ENCODE assay signal across 8 cellular contexts in the genomic region with DNA sequence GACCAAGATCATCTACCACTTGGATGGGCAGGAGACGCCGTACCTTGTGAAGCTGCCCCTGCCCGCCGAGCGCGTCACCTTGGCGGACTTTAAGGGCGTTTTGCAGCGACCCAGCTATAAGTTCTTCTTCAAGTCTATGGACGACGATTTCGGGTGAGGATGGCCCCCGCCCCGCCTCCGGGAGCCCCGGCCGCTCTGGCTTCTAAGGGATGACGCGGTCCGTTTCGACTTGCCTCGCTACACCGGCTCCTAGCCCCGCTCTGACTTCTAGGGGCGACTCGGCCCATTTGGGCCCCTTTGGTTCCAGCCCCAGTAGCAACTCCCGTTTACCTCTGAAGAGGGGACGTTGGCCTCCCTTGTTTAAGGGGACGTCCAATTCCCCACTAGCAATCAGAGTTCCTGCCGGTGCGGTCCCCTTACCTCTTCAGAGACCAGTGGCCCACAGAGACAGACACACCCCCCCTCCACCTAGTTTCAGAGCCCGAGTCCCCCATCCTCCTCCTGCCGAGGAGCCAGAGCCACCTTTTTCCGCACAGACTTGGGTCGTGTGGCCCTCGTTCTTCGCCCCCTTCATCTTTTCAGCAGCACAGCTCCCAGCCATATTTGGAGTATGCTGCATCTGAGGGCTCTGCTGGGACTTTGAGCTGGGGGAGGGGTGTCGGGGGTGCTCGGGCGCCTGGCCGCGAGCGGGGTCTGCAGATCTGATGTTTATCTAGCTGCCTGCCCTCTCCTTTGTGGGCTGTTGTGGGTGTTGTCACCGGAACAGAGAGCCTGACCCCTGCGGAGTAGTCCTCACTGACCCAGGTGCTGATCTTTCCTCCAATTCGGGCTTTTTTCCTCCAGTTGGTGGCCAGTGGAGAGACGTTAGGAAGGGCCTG. TPM values are rescaled to one million over a fixed set of nuclear protein-coding genes. Genes with fewer than 3 reads are reported as not detected.
A peak's percentile ranks its signal among the peaks of the same experiment; 100 is the strongest.
DNase-seq lines count a peak whose midpoint lies in the region; ATAC-seq and TF ChIP-seq lines count a peak whose summit lies in the region.

No MANE protein-coding gene starts in this region.

- no peaks in the 10 kb centered on the region for H3K36me3 Mint-ChIP-seq in naive thymus-derived CD8-positive, alpha-beta T cell
- H3K36me3 Mint-ChIP-seq in type B pancreatic cell: no peaks in the 10 kb centered on the region

- H3K9me3 ChIP-seq in esophagus muscularis mucosa: no peaks in the 10 kb centered on the region

- peak; percentile 67 to 68 for ATAC-seq in naive thymus-derived CD8-positive, alpha-beta T cell

- H3K9me3 Mint-ChIP-seq in naive thymus-derived CD8-positive, alpha-beta T cell: no peaks in the 10 kb centered on the region
- no peaks in the 10 kb centered on the region for H3K9me3 Mint-ChIP-seq in type B pancreatic cell

- H3K27me3 ChIP-seq in H7 (ENCODE audit: control insufficient read depth, insufficient read depth, low read length) (no peaks in the 10 kb centered on the region), esophagus muscularis mucosa (no peaks in the 10 kb centered on the region)

- WGBS in esophagus muscularis mucosa: 0% methylated on average over 32 of the region's 47 CpGs

- H3K4me3 ChIP-seq in GM12864 (ENCODE audit: low read depth, low read length) (peak overlapping the region; percentile 96), H7 (ENCODE audit: insufficient read depth, low read depth, low read length) (peak overlapping the region; percentile 97), NB4 (ENCODE audit: low read depth, low read length) (peak overlapping the region; percentile 85), esophagus muscularis mucosa (peak overlapping the region; percentile 70 to 98 (median 96))

- peaks cover 20 to 40% (median 38%) of the 10 kb centered on the region in 4 donors for H3K4me1 Mint-ChIP-seq in naive thymus-derived CD8-positive, alpha-beta T cell
- H3K4me1 Mint-ChIP-seq in type B pancreatic cell (ENCODE audit: unreplicated experiment): peaks cover 26% of the 10 kb centered on the region

- no peaks in the 10 kb centered on the region for H3K36me3 ChIP-seq in H7 (replicated peaks; ENCODE audit: control insufficient read depth, insufficient read depth, low read length)
- no peaks in the 10 kb centered on the region for H3K36me3 ChIP-seq in esophagus muscularis mucosa

- POLR2A ChIA-PET in naive thymus-derived CD8-positive, alpha-beta T cell (lab: Charles Lee): interaction anchor here (1.2 to 1.8 kb wide), 2 partner anchors 21 to 30 kb away, joined by 4 to 18 read pairs; a partner anchor contains a TSS

- peak overlapping the region; percentile 84 to 99 (median 96) for H3K4me3 Mint-ChIP-seq in naive thymus-derived CD8-positive, alpha-beta T cell
- peak overlapping the region; percentile 98 for H3K4me3 Mint-ChIP-seq in type B pancreatic cell

- peak overlapping the region; percentile 89 to 96 (median 95) for H3K27ac ChIP-seq in esophagus muscularis mucosa (replicated peaks in 1 of 4)

- TF ChIP-seq EP300 in esophagus muscularis mucosa (IDR thresholded peaks at IDR 0.05): no peak

- H3K4me1 ChIP-seq in esophagus muscularis mucosa: peaks cover 57 to 63% (median 62%) of the 10 kb centered on the region in 4 donors

- no peak for DNase-seq in GM12864 (ENCODE audit: low read depth)
- DNase-seq in H7: peak; percentile 80
- DNase-seq in NB4 (ENCODE audit: low read depth): peak; percentile 41
- DNase-seq in activated T-cell treated with anti-CD3 and anti-CD28 coated beads for 1 hour (ENCODE audit: low read depth): peak; percentile 24
- DNase-seq in esophagus muscularis mucosa (ENCODE audit: extremely low spot score): no peak
- peak in 9 of 10 donors; percentile 25 to 70 (median 39) for DNase-seq in naive thymus-derived CD8-positive, alpha-beta T cell
- no peak for DNase-seq in type B pancreatic cell (ENCODE audit: extremely low spot score, unreplicated experiment)
- DNase-seq in NCI-H187 treated with DMSO at 0.1 percent for 48 hours (lab: John Stamatoyannopoulos, UW): no peak

- peak overlapping the region; percentile 67 to 95 (median 88) for H3K27ac Mint-ChIP-seq in naive thymus-derived CD8-positive, alpha-beta T cell
- H3K27ac Mint-ChIP-seq in type B pancreatic cell: peak overlapping the region; percentile 88

- no peak for TF ChIP-seq POLR2A in NB4 (IDR thresholded peaks at IDR 0.05; ENCODE audit: extremely low read depth, insufficient read length)
- TF ChIP-seq POLR2A in esophagus muscularis mucosa (IDR thresholded peaks at IDR 0.05; ENCODE audit: low read depth): no peak

- intact Hi-C loops in esophagus muscularis mucosa (cut with DNase I): loop anchor here (1.0 kb wide), 1 partner anchor 31 kb away; no protein-coding TSS in a partner anchor

- TF ChIP-seq CTCF in GM12864 (IDR thresholded peaks at IDR 0.05; ENCODE audit: low read depth, low read length, missing control alignments) (no peak), NB4 (IDR thresholded peaks at IDR 0.05; ENCODE audit: low read depth, low read length) (no peak), esophagus muscularis mucosa (IDR thresholded peaks at IDR 0.05) (no peak), type B pancreatic cell (conservative IDR thresholded peaks at IDR 0.05) (no peak)

- no peaks in the 10 kb centered on the region for H3K27me3 Mint-ChIP-seq in naive thymus-derived CD8-positive, alpha-beta T cell
- H3K27me3 Mint-ChIP-seq in type B pancreatic cell: no peaks in the 10 kb centered on the region

RNA-seq across cellular contexts. Expression of a gene that starts 0.7 kb away (rescaled TPM):
- total RNA-seq in H7 (2014; rRNA removed; shearing (Covaris generic)): 40.6 and 44.4 TPM in 2 replicates
- total RNA-seq in esophagus muscularis mucosa: 100 to 1,000 TPM in 2 of 4 donors, 10 to 100 TPM in 2; 64.0 to 119 (median 86.3) TPM
- 10 to 100 TPM; 44.2 to 50.4 TPM for total RNA-seq in naive thymus-derived CD8-positive, alpha-beta T cell
- 10 to 100 TPM in 1 of 3 donors, 1 to 10 TPM in 2; 3.0 to 10.8 (median 9.1) TPM for polyA plus RNA-seq in naive thymus-derived CD8-positive, alpha-beta T cell
- 70.8 and 84.8 TPM in 2 replicates for total RNA-seq in type B pancreatic cell (ENCODE audit: low replicate concordance)

RNA-seq across cellular contexts. Expression of a gene that starts 18.8 kb away (rescaled TPM):
- 567 and 667 TPM in 2 replicates for total RNA-seq in H7 (2014; rRNA removed; shearing (Covaris generic))
- total RNA-seq in esophagus muscularis mucosa: 100 to 1,000 TPM; 258 to 397 (median 298) TPM
- 100 to 1,000 TPM; 181 to 193 TPM for total RNA-seq in naive thymus-derived CD8-positive, alpha-beta T cell
- 100 to 1,000 TPM; 210 to 271 (median 234) TPM for polyA plus RNA-seq in naive thymus-derived CD8-positive, alpha-beta T cell
- total RNA-seq in type B pancreatic cell (ENCODE audit: low replicate concordance): 249 and 298 TPM in 2 replicates

RNA-seq across cellular contexts. Expression of a gene that starts 20.7 kb away (rescaled TPM):
- total RNA-seq in H7 (2014; rRNA removed; shearing (Covaris generic)): 58.4 and 65.6 TPM in 2 replicates
- total RNA-seq in esophagus muscularis mucosa: 10 to 100 TPM; 29.3 to 39.5 (median 33.8) TPM
- 10 to 100 TPM; 87.2 to 93.5 TPM for total RNA-seq in naive thymus-derived CD8-positive, alpha-beta T cell
- 10 to 100 TPM; 45.8 to 66.6 (median 54.5) TPM for polyA plus RNA-seq in naive thymus-derived CD8-positive, alpha-beta T cell
- 43.9 and 48.5 TPM in 2 replicates for total RNA-seq in type B pancreatic cell (ENCODE audit: low replicate concordance)

RNA-seq across cellular contexts. Expression of a gene that starts 30.1 kb away (rescaled TPM):
- total RNA-seq in H7 (2014; rRNA removed; shearing (Covaris generic)): 31.1 and 38.8 TPM in 2 replicates
- total RNA-seq in esophagus muscularis mucosa (10 to 100 TPM; 34.8 to 43.2 (median 36.9) TPM), type B pancreatic cell (ENCODE audit: low replicate concordance) (72.3 and 74.3 TPM in 2 replicates)
- 100 to 1,000 TPM; 126 to 128 TPM for total RNA-seq in naive thymus-derived CD8-positive, alpha-beta T cell
- polyA plus RNA-seq in naive thymus-derived CD8-positive, alpha-beta T cell: 10 to 100 TPM; 35.2 to 56.3 (median 37.6) TPM

RNA-seq across cellular contexts. Expression of a gene that starts 59.0 kb away (rescaled TPM):
- total RNA-seq in H7 (2014; rRNA removed; shearing (Covaris generic)): not detected in 2 replicates
- not detected for total RNA-seq in esophagus muscularis mucosa
- not detected for total RNA-seq in naive thymus-derived CD8-positive, alpha-beta T cell
- polyA plus RNA-seq in naive thymus-derived CD8-positive, alpha-beta T cell: not detected
- total RNA-seq in type B pancreatic cell (ENCODE audit: low replicate concordance): not detected in 2 replicates

Comparison
In these comparisons a context has a peak if more than half of its experiments do, and no peak if none do; other contexts are left out.
1. DNase-seq: peak in H7 (single experiment), NB4 (single experiment), activated T-cell treated with anti-CD3 and anti-CD28 coated beads for 1 hour (single experiment) and naive thymus-derived CD8-positive, alpha-beta T cell (9 of 10); none in GM12864 (single experiment), esophagus muscularis mucosa (single experiment), type B pancreatic cell (single experiment) and NCI-H187 treated with DMSO at 0.1 percent for 48 hours (single experiment).
2. Peak in every context shown above with its lines, with median percentiles within 50 percentile points of each other: H3K4me3 ChIP-seq.